ENCODE assay signal across 8 cellular contexts in the genomic region with DNA sequence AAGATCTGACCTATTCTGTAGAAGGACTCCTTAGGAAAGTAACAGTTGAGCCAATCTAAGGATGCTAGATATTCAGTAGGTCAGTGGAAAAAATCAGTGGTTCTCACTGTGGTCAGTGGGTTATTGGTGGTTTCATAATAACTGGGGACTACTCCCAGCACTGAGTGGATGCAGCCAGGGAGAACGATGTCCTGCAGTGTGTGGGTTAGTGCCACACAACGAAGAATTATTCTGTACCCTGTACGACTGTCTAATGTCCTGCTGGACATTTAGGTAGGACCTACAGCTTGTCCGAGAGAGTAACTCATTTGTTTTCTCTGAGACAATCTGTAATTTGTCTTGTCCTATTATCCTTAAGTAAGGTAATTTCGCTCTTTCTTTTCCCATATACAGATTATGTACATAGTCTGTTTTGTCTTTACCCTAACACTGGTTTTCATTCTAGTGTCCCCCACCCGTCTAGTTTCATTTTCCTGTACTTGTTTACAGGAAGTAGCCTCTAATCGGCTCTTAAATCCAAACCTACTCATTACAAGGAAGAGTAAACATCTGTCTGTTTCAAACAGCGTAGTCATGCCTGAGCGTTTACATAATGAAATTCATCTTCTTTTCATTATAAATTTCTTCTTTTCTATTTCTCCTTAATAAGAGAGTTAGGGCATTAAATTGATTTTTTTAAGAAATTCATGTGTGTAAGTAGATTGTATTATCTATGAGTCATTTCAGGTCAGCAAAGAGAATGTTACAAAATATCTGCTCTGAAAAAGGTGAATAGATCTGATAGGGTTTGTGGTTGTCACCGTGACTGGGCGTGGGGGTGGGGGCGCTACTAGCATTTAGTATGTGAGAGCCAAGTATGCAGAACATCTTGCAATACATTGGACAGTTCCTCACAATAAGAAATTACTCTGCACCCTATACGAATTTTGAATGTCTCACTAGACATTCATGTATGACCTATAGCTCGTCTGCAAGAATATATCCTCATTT. TPM values are rescaled to one million over a fixed set of nuclear protein-coding genes. Genes with fewer than 3 reads are reported as not detected.
DNase-seq lines count a peak whose midpoint lies in the region; ATAC-seq, FAIRE-seq and TF ChIP-seq lines count a peak whose summit lies in the region.

No MANE protein-coding gene starts in this region.

- H3K27me3 Mint-ChIP-seq in activated CD4-positive, alpha-beta T cell treated with anti-CD3 and anti-CD28 coated beads, Interleukin-2, amount 10 ng/mL, durations not matched to agents 24 days and 14 days: no peaks in the 10 kb centered on the region

- H3K79me2 ChIP-seq in SK-N-SH (ENCODE audit: insufficient read depth): no peaks in the 10 kb centered on the region
- no peaks in the 10 kb centered on the region for H3K79me2 ChIP-seq in endothelial cell of umbilical vein (ENCODE audit: control insufficient read depth, insufficient read depth, low read length)

- TF ChIP-seq EP300 in SK-N-SH (IDR thresholded peaks at IDR 0.05; ENCODE audit: borderline replicate concordance in 1 of 2, low read depth in 1 of 2, low read length in 1 of 2): no peak

- TF ChIP-seq POLR2A in endothelial cell of umbilical vein (IDR thresholded peaks at IDR 0.05; ENCODE audit: low read depth, low read length): no peak

- POLR2A ChIA-PET in SK-N-SH (lab: Yijun Ruan, JAX): no interaction called here
- POLR2A ChIA-PET in endothelial cell of umbilical vein (lab: Charles Lee): no interaction called here

- TF ChIP-seq RAD21 in SK-N-SH (IDR thresholded peaks at IDR 0.05; ENCODE audit: low read length): no peak

- H3K36me3 ChIP-seq in SK-N-SH (replicated peaks in 1 of 2; ENCODE audit: control insufficient read depth in 1 of 2, insufficient read depth in 2 of 2, low read length in 1 of 2) (peaks cover 28 to 38% of the 10 kb centered on the region in 2 experiments), endothelial cell of umbilical vein (ENCODE audit: control insufficient read depth in 2 of 2, extremely low read depth in 1 of 2, insufficient read depth in 2 of 2, low read length in 2 of 2) (peaks cover 4 to 6% of the 10 kb centered on the region in 2 experiments)

- peaks cover 64% of the 10 kb centered on the region for H3K4me1 Mint-ChIP-seq in activated CD4-positive, alpha-beta T cell treated with anti-CD3 and anti-CD28 coated beads, Interleukin-2, amount 10 ng/mL, durations not matched to agents 24 days and 14 days

- no peaks in the 10 kb centered on the region for H3K4me1 ChIP-seq in SK-N-SH (ENCODE audit: control insufficient read depth in 1 of 2, insufficient read depth in 2 of 2, low read depth in 1 of 2, low read length in 1 of 2)
- peaks cover 8% of the 10 kb centered on the region for H3K4me1 ChIP-seq in endothelial cell of umbilical vein (ENCODE audit: control insufficient read depth, extremely low read depth, insufficient read depth, low read length)

- no TSS peak for BruUV-seq in endothelial cell of umbilical vein (replicated peaks; lab: Mats Ljungman, UMichigan)

- peaks cover 58% of the 10 kb centered on the region for H3K36me3 Mint-ChIP-seq in activated CD4-positive, alpha-beta T cell treated with anti-CD3 and anti-CD28 coated beads, Interleukin-2, amount 10 ng/mL, durations not matched to agents 24 days and 14 days (ENCODE audit: low read depth)

- intact Hi-C loops in activated CD4-positive, alpha-beta T cell treated with anti-CD3 and anti-CD28 coated beads, Interleukin-2, amount 10 ng/mL, durations not matched to agents 24 days and 14 days (cut with micrococcal nuclease): loop anchor here (1.0 to 2.0 kb wide), 4 partner anchors 8 to 297 kb away; a partner anchor contains a TSS
- intact Hi-C loops in endothelial cell of umbilical vein (cut with micrococcal nuclease): no loop called here

- H3F3A ChIP-seq in SK-N-SH (replicated peaks; ENCODE audit: insufficient read depth): no peaks in the 10 kb centered on the region

- peak overlapping the region; percentile 49 for H3K4me3 Mint-ChIP-seq in activated CD4-positive, alpha-beta T cell treated with anti-CD3 and anti-CD28 coated beads, Interleukin-2, amount 10 ng/mL, durations not matched to agents 24 days and 14 days

- no peak for ATAC-seq in SK-N-SH treated with all-trans-retinoic acid at 6 μM for 48 hours
- ATAC-seq in HG03342 (IDR thresholded peaks at IDR 0.05; ENCODE audit: unreplicated experiment): no peak
- ATAC-seq in HG03469 (IDR thresholded peaks at IDR 0.05; ENCODE audit: unreplicated experiment): no peak

- no peak for DNase-seq in SK-N-SH
- peak; percentile 88 for DNase-seq in activated CD4-positive, alpha-beta T cell treated with anti-CD3 and anti-CD28 coated beads, Interleukin-2, amount 10 ng/mL, durations not matched to agents 24 days and 14 days
- DNase-seq in endothelial cell of umbilical vein (ENCODE audit: low read depth, low spot score): peak; percentile 21
- DNase-seq in stimulated activated naive CD4-positive, alpha-beta T cell (lab: John Stamatoyannopoulos, UW): peak in 5 of 6 experiments; percentile 15 to 39 (median 33)
- no peak for DNase-seq in D721Med (ENCODE audit: insufficient read length, low spot score)

- H3K4me2 ChIP-seq in SK-N-SH: no peak overlapping the region
- peak overlapping the region; percentile 22 for H3K4me2 ChIP-seq in endothelial cell of umbilical vein (ENCODE audit: insufficient read depth, low read length)

- H4K20me1 ChIP-seq in SK-N-SH (ENCODE audit: insufficient read depth) (no peaks in the 10 kb centered on the region), endothelial cell of umbilical vein (replicated peaks; ENCODE audit: control insufficient read depth, extremely low read depth, insufficient read depth, low read length) (no peaks in the 10 kb centered on the region)

- TF ChIP-seq CTCF in SK-N-SH (IDR thresholded peaks at IDR 0.05) (no peak), endothelial cell of umbilical vein (IDR thresholded peaks at IDR 0.05; ENCODE audit: extremely low read depth in 1 of 2, insufficient read depth in 1 of 2, low read depth in 1 of 2, low read length in 2 of 2) (no peak), D721Med (IDR thresholded peaks at IDR 0.05; ENCODE audit: insufficient read depth, missing control alignments) (no peak)

- H3K4me3 ChIP-seq in SK-N-SH (ENCODE audit: low read depth in 2 of 2, low read length in 1 of 2) (no peak overlapping the region), endothelial cell of umbilical vein (replicated peaks in 1 of 3; ENCODE audit: insufficient read depth in 1 of 3, low read depth in 1 of 3, low read length in 3 of 3) (no peak overlapping the region)

- dilution Hi-C loops in endothelial cell of umbilical vein (cut with MboI; ENCODE audit: extremely low pct_ligation_motif_present, low sequenced_read_pairs): no loop called here

- no peak overlapping the region for H2AFZ ChIP-seq in SK-N-SH (ENCODE audit: low read depth)
- no peak overlapping the region for H2AFZ ChIP-seq in endothelial cell of umbilical vein (ENCODE audit: low read depth, low read length)

- peak overlapping the region; percentile 81 for H3K27ac Mint-ChIP-seq in activated CD4-positive, alpha-beta T cell treated with anti-CD3 and anti-CD28 coated beads, Interleukin-2, amount 10 ng/mL, durations not matched to agents 24 days and 14 days

- no peak for FAIRE-seq in endothelial cell of umbilical vein (lab: Jason Lieb, UNC)
- no peak for FAIRE-seq in D721Med (lab: Jason Lieb, UNC)

- H3K9me1 ChIP-seq in endothelial cell of umbilical vein (replicated peaks; ENCODE audit: control insufficient read depth, extremely low read depth, insufficient read depth, low read length): no peaks in the 10 kb centered on the region

- no peak overlapping the region for H3K27ac ChIP-seq in SK-N-SH (ENCODE audit: low read depth in 2 of 2, low read length in 1 of 2)
- H3K27ac ChIP-seq in endothelial cell of umbilical vein (ENCODE audit: insufficient read depth, low read depth, low read length): no peak overlapping the region

- CTCF ChIA-PET in SK-N-SH (lab: Yijun Ruan, JAX): interaction anchor here (0.9 to 2.4 kb wide), 4 partner anchors 9 to 31 kb away, joined by 3 to 11 read pairs (median 4); no protein-coding TSS in a partner anchor
- CTCF ChIA-PET in endothelial cell of umbilical vein (lab: Charles Lee): interaction anchor here (0.7 kb wide), 1 partner anchor 26 kb away, joined by 4 read pairs; no protein-coding TSS in a partner anchor

- H3K9me3 ChIP-seq in SK-N-SH (no peaks in the 10 kb centered on the region), endothelial cell of umbilical vein (replicated peaks; ENCODE audit: control insufficient read depth, insufficient read depth, low read length) (no peaks in the 10 kb centered on the region)

- peaks cover 4% of the 10 kb centered on the region for H3K9me3 Mint-ChIP-seq in activated CD4-positive, alpha-beta T cell treated with anti-CD3 and anti-CD28 coated beads, Interleukin-2, amount 10 ng/mL, durations not matched to agents 24 days and 14 days

- H3K9me2 ChIP-seq in SK-N-SH: no peaks in the 10 kb centered on the region

- H3K27me3 ChIP-seq in SK-N-SH (ENCODE audit: insufficient read depth) (no peaks in the 10 kb centered on the region), endothelial cell of umbilical vein (ENCODE audit: control insufficient read depth in 2 of 2, insufficient read depth in 2 of 2, low read length in 2 of 2) (no peaks in the 10 kb centered on the region)

- H3K9ac ChIP-seq in SK-N-SH (no peak overlapping the region), endothelial cell of umbilical vein (replicated peaks; ENCODE audit: extremely low read depth, insufficient read depth, low read length) (no peak overlapping the region)

- 90% methylated on average over 14 of the region's 14 CpGs for WGBS in SK-N-SH (ENCODE audit: low lambda C conversion rate)

TF ChIP-seq in SK-N-SH, 30 proteins besides CTCF, POLR2A, EP300 and RAD21 (continues in another document):
- TF ChIP-seq SIN3A (IDR thresholded peaks at IDR 0.05; ENCODE audit: borderline replicate concordance, low read depth, low read length): no peak

TF ChIP-seq in SK-N-SH treated with all-trans-retinoic acid at 6 μM for 48 hours, 23 proteins besides CTCF, POLR2A, EP300 and RAD21 (continues in another document):
- no peak for TF ChIP-seq SNAI2 (CRISPR knock-in tag; IDR thresholded peaks at IDR 0.05)

RNA-seq across cellular contexts. Expression of a gene that starts 8.3 kb away (rescaled TPM):
- 9.7 and 14.5 TPM in 2 replicates for polyA plus RNA-seq in SK-N-SH (2012; rRNA removed)
- 9.1 and 10.8 TPM in 2 replicates for polyA plus RNA-seq in SK-N-SH (2012; cell fraction: cytosol; rRNA removed)
- polyA plus RNA-seq in SK-N-SH (2012; cell fraction: nucleus; rRNA removed): 27.2 TPM in 2 replicates
- 36.5 and 38.5 TPM in 2 replicates for total RNA-seq in activated CD4-positive, alpha-beta T cell treated with anti-CD3 and anti-CD28 coated beads, Interleukin-2, amount 10 ng/mL, durations not matched to agents 24 days and 14 days
- 23.8 and 25.7 TPM in 2 replicates for total RNA-seq in endothelial cell of umbilical vein
- polyA plus RNA-seq in endothelial cell of umbilical vein: 15.9 TPM in 2 replicates
- 9.4 and 9.6 TPM in 2 replicates for polyA plus RNA-seq in endothelial cell of umbilical vein (2011; cell fraction: cytosol; rRNA removed)
- 11.2 and 13.2 TPM in 2 replicates for polyA plus RNA-seq in endothelial cell of umbilical vein (2011; cell fraction: nucleus; rRNA removed)
- 4.5 and 5.0 TPM in 2 replicates for polyA plus RNA-seq in endothelial cell of umbilical vein (2012)
- 18.9 and 20.5 TPM in 2 replicates for polyA minus RNA-seq in endothelial cell of umbilical vein
- 12.0 TPM for polyA minus RNA-seq in endothelial cell of umbilical vein (2011; cell fraction: cytosol; rRNA and poly(A)+ RNA removed)
- polyA minus RNA-seq in endothelial cell of umbilical vein (2011; cell fraction: nucleus; rRNA and poly(A)+ RNA removed): 11.1 and 12.9 TPM in 2 replicates

Comparison
In these comparisons a context has a peak if more than half of its experiments do, and no peak if none do; other contexts are left out.
1. DNase-seq: peak in activated CD4-positive, alpha-beta T cell treated with anti-CD3 and anti-CD28 coated beads, Interleukin-2, amount 10 ng/mL, durations not matched to agents 24 days and 14 days (single experiment), endothelial cell of umbilical vein (single experiment) and stimulated activated naive CD4-positive, alpha-beta T cell (5 of 6); none in SK-N-SH (single experiment) and D721Med (single experiment).